In genomic region chr1:98286656-98287055, GRCh38 we compare ENCODE assay signal across 26 cellular contexts.
"Had no signal": no experiment of that assay in that cellular context is flagged by ENCODE, and none has a peak within 500 bp of the region (broad histone marks: within the 10 kb centered on the region; RNA-seq: fewer than 3 reads in every experiment).

No MANE protein-coding gene starts in this region.

- H3K4me1 Mint-ChIP-seq: IgD-negative memory B cell, T-cell had no signal

- H3K27ac ChIP-seq: HL-60, KMS-11, RWPE1 had no signal

- H3K36me3 Mint-ChIP-seq: T-cell had no signal

- H3K27ac Mint-ChIP-seq: IgD-negative memory B cell, T-cell, T-helper 17 cell had no signal

- H3K27me3 Mint-ChIP-seq: IgD-negative memory B cell, T-cell, T-helper 17 cell had no signal

- H3K4me2 ChIP-seq: KMS-11, SK-N-SH had no signal

- H3K9me3 Mint-ChIP-seq: T-cell had no signal

- H3K4me3 Mint-ChIP-seq: IgD-negative memory B cell, T-cell, T-helper 17 cell had no signal

- H3K9me3 ChIP-seq: SK-N-SH had no signal

- H3K9ac ChIP-seq: KMS-11, SK-N-SH had no signal

- H3K4me3 ChIP-seq: K562 had no signal

- DNase-seq: Kasumi-1, MV-4-11, NCI-H1048, NCI-H1105 treated with DMSO at 0.1 percent for 48 hours, NCI-H1417 treated with DMSO at 0.1 percent for 48 hours, NCI-H146, NCI-H1694 treated with DMSO at 0.1 percent for 48 hours, NCI-H1930, NCI-H2081, NCI-H2107, NCI-H2227 treated with DMSO at 0.1 percent for 48 hours, NCI-H524, NCI-H526 treated with DMSO at 0.1 percent for 48 hours, NCI-H748 treated with DMSO at 0.1 percent for 48 hours, PC-3, SHP77, SK-N-SH, SW 1271, T-cell, T-helper 17 cell had no signal

- ATAC-seq: K562, Panc1, PC-3, T-cell, T-helper 17 cell had no signal
